ENCODE assay signal across 8 cellular contexts in genomic region chr9:126705767-126706697, GRCh38.
DNase-seq lines count a peak whose midpoint lies in the region; ATAC-seq and TF ChIP-seq lines count a peak whose summit lies in the region.

No MANE protein-coding gene starts in this region.

- no peak overlapping the region for H3K9ac ChIP-seq in endodermal cell (ENCODE audit: extremely low read depth, low read length, poor library complexity, severe bottlenecking)

- ATAC-seq in activated CD8-positive, alpha-beta T cell treated with anti-CD3 and anti-CD28 coated beads, Interleukin-2, amount 10 ng/mL, durations not matched to agents 7 days and 5 days: peak; percentile 80
- ATAC-seq in thoracic aorta (ENCODE audit: insufficient number of reproducible peaks, low FRiP score, low read depth): no peak
- ATAC-seq in HG02981 (IDR thresholded peaks at IDR 0.05; ENCODE audit: unreplicated experiment): no peak

- no peaks in the 10 kb centered on the region for H3K36me3 Mint-ChIP-seq in activated CD8-positive, alpha-beta T cell treated with anti-CD3 and anti-CD28 coated beads, Interleukin-2, amount 10 ng/mL, durations not matched to agents 7 days and 5 days (ENCODE audit: low read depth)
- H3K36me3 Mint-ChIP-seq in endodermal cell (ENCODE audit: low read depth) (no peaks in the 10 kb centered on the region), neural crest cell (ENCODE audit: low read depth) (no peaks in the 10 kb centered on the region)

- no peaks in the 10 kb centered on the region for H3K9me3 Mint-ChIP-seq in activated CD8-positive, alpha-beta T cell treated with anti-CD3 and anti-CD28 coated beads, Interleukin-2, amount 10 ng/mL, durations not matched to agents 7 days and 5 days (ENCODE audit: insufficient read depth)
- no peaks in the 10 kb centered on the region for H3K9me3 Mint-ChIP-seq in endodermal cell
- no peaks in the 10 kb centered on the region for H3K9me3 Mint-ChIP-seq in neural crest cell

- H3K4me3 Mint-ChIP-seq in activated CD8-positive, alpha-beta T cell treated with anti-CD3 and anti-CD28 coated beads, Interleukin-2, amount 10 ng/mL, durations not matched to agents 7 days and 5 days: no peak overlapping the region
- H3K4me3 Mint-ChIP-seq in endodermal cell: no peak overlapping the region
- no peak overlapping the region for H3K4me3 Mint-ChIP-seq in neural crest cell

- no peaks in the 10 kb centered on the region for H3K36me3 ChIP-seq in endodermal cell (ENCODE audit: control insufficient read depth, insufficient read depth, low read length)
- H3K36me3 ChIP-seq in thoracic aorta: no peaks in the 10 kb centered on the region

- CTCF ChIA-PET in activated CD8-positive, alpha-beta T cell treated with anti-CD3 and anti-CD28 coated beads, Interleukin-2, amount 10 ng/mL, durations not matched to agents 7 days and 5 days (lab: Charles Lee): interaction anchor here (0.7 to 13.3 kb wide), 39 partner anchors 8 to 208 kb away, joined by 3 to 704 read pairs (median 7); partner anchors contain the start of genes RALGPS1 and ZBTB43

- H3K4me1 ChIP-seq in endodermal cell (ENCODE audit: control insufficient read depth, insufficient read depth, low read length): peaks cover 13% of the 10 kb centered on the region
- peaks cover 4 to 16% of the 10 kb centered on the region in 2 donors for H3K4me1 ChIP-seq in thoracic aorta (ENCODE audit: control insufficient read depth in 1 of 2, low read depth in 2 of 2)

- peaks cover 19% of the 10 kb centered on the region for H3K4me1 Mint-ChIP-seq in activated CD8-positive, alpha-beta T cell treated with anti-CD3 and anti-CD28 coated beads, Interleukin-2, amount 10 ng/mL, durations not matched to agents 7 days and 5 days (ENCODE audit: low read depth)
- peaks cover 12% of the 10 kb centered on the region for H3K4me1 Mint-ChIP-seq in endodermal cell
- H3K4me1 Mint-ChIP-seq in neural crest cell: peaks cover 10% of the 10 kb centered on the region

- peak; percentile 84 for TF ChIP-seq CTCF in endodermal cell (conservative IDR thresholded peaks at IDR 0.05)
- peak; percentile 68 for TF ChIP-seq CTCF in neural crest cell (conservative IDR thresholded peaks at IDR 0.05)
- no peak for TF ChIP-seq CTCF in thoracic aorta (IDR thresholded peaks at IDR 0.05)

- H3K27ac ChIP-seq in endodermal cell (ENCODE audit: low read depth, low read length) (no peak overlapping the region), thoracic aorta (no peak overlapping the region)

- POLR2A ChIA-PET in activated CD8-positive, alpha-beta T cell treated with anti-CD3 and anti-CD28 coated beads, Interleukin-2, amount 10 ng/mL, durations not matched to agents 7 days and 5 days (lab: Charles Lee): interaction anchor here (0.6 to 4.1 kb wide), 7 partner anchors 15 to 761 kb away, joined by 3 to 23 read pairs (median 5); partner anchors contain the start of gene ZBTB43

- peaks cover 19% of the 10 kb centered on the region for H3K27me3 Mint-ChIP-seq in activated CD8-positive, alpha-beta T cell treated with anti-CD3 and anti-CD28 coated beads, Interleukin-2, amount 10 ng/mL, durations not matched to agents 7 days and 5 days (ENCODE audit: low read depth)
- H3K27me3 Mint-ChIP-seq in endodermal cell (ENCODE audit: insufficient read depth) (peaks cover 64% of the 10 kb centered on the region), neural crest cell (ENCODE audit: low read depth) (peaks cover 76% of the 10 kb centered on the region)

- H3K4me3 ChIP-seq in endodermal cell (ENCODE audit: low read length): no peak overlapping the region
- H3K4me3 ChIP-seq in thoracic aorta: peak overlapping the region; percentile 57

- no peaks in the 10 kb centered on the region for H3K9me3 ChIP-seq in endodermal cell (ENCODE audit: control insufficient read depth, low read length)
- no peaks in the 10 kb centered on the region for H3K9me3 ChIP-seq in thoracic aorta

- no peak overlapping the region for H3K27ac Mint-ChIP-seq in activated CD8-positive, alpha-beta T cell treated with anti-CD3 and anti-CD28 coated beads, Interleukin-2, amount 10 ng/mL, durations not matched to agents 7 days and 5 days
- H3K27ac Mint-ChIP-seq in endodermal cell: no peak overlapping the region
- H3K27ac Mint-ChIP-seq in neural crest cell (ENCODE audit: unreplicated experiment): no peak overlapping the region

- DNase-seq in DMS 273 (lab: John Stamatoyannopoulos, UW; ENCODE audit: unreplicated experiment): peak; percentile 62
- no peak for DNase-seq in DMS 273 treated with DMSO at 0.1 percent for 48 hours (lab: John Stamatoyannopoulos, UW)
- peak; percentile 4 for DNase-seq in NCI-H1694 treated with DMSO at 0.1 percent for 48 hours (lab: John Stamatoyannopoulos, UW)
- DNase-seq in activated CD8-positive, alpha-beta T cell treated with anti-CD3 and anti-CD28 coated beads, Interleukin-2, amount 10 ng/mL, durations not matched to agents 7 days and 5 days: peak; percentile 86
- DNase-seq in endodermal cell: peak; percentile 93
- peak; percentile 52 for DNase-seq in neural crest cell (ENCODE audit: low read depth, low spot score)
- DNase-seq in thoracic aorta (ENCODE audit: low spot score): no peak

- H3K27me3 ChIP-seq in endodermal cell (ENCODE audit: control insufficient read depth, insufficient read depth, low read length, poor library complexity, severe bottlenecking) (peaks cover 31% of the 10 kb centered on the region), thoracic aorta (replicated peaks; ENCODE audit: insufficient read depth) (peaks cover 10% of the 10 kb centered on the region)

- WGBS in endodermal cell (ENCODE audit: insufficient coverage in 1 of 2, insufficient read length in 1 of 2), 2 experiments: 61 to 74% methylated on average over 22 to 34 of the region's 41 CpGs

Comparison
In these comparisons a context has a peak if more than half of its experiments do, and no peak if none do; other contexts are left out.
1. DNase-seq: peak in DMS 273 (single experiment), NCI-H1694 treated with DMSO at 0.1 percent for 48 hours (single experiment), activated CD8-positive, alpha-beta T cell treated with anti-CD3 and anti-CD28 coated beads, Interleukin-2, amount 10 ng/mL, durations not matched to agents 7 days and 5 days (single experiment), endodermal cell (single experiment) and neural crest cell (single experiment); none in DMS 273 treated with DMSO at 0.1 percent for 48 hours (single experiment) and thoracic aorta (single experiment).